31 cellular contexts compared by ENCODE assay signal in the genomic region with DNA sequence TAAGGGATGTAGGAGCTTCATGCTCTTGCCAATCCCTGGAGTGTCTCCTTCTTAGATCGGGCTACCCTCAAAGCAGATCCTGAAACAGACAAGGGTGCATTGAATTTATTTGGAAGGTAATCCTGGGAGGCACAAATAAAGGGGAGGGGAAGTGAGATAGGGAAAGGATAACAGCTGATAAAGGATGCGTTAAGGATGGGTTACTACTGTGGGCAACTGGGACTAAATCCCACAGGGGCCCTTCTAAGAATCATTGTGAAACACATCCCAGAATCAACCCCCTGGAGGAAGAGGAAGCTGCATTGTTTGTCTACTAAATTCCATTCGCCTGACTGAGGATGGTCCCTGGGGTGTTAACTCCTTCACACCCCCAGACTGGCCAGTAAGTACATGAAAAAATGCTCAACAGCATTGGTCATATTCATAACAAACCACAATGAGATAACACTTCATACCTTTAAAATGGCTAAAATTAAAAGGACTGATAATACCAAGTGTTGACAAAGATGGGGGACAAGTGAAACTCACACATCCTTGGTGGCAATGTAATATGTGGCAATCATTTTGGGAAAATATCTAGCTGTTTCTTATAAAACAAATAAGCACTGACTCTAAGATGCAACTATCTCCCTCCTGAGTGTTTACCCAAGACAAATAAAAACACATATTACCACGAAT. TPM values are rescaled to one million over a fixed set of nuclear protein-coding genes. Genes with fewer than 3 reads are reported as not detected.
DNase-seq lines count a peak whose midpoint lies in the region; ATAC-seq, FAIRE-seq and TF ChIP-seq lines count a peak whose summit lies in the region.
"Had no signal": no experiment of that assay in that cellular context is flagged by ENCODE, and none has a peak within 500 bp of the region (broad histone marks: within the 10 kb centered on the region; RNA-seq: fewer than 3 reads in every experiment).

No MANE protein-coding gene starts in this region.

- H3K4me1 ChIP-seq in HepG2 (ENCODE audit: insufficient read depth, low read length) = no peaks in the 10 kb centered on the region
- no peaks in the 10 kb centered on the region for H3K4me1 ChIP-seq in right lobe of liver
- H3K4me1 ChIP-seq in RWPE2 (ENCODE audit: insufficient read depth, poor library complexity, severe bottlenecking) = no peaks in the 10 kb centered on the region
- H3K4me1 ChIP-seq: BE2C, parathyroid adenoma had no signal

- in situ Hi-C loops in HepG2 (cut with HindIII; ENCODE audit: extremely low pct_ligation_motif_present, low pct_unique_long_range_greater_than_20kb) = no loop called here

- no peak overlapping the region for H3K9ac ChIP-seq in HepG2 (ENCODE audit: insufficient read depth, low read depth, low read length)
- H3K9ac ChIP-seq: parathyroid adenoma had no signal

- DNase-seq in HepG2 (ENCODE audit: low spot score) = no peak
- DNase-seq in right lobe of liver = no peak
- DNase-seq in RWPE2 (ENCODE audit: low spot score) = no peak
- peak; percentile 29 for DNase-seq in fibroblast of gingiva (ENCODE audit: low read depth)
- no peak for DNase-seq in omental fat pad (ENCODE audit: low spot score)
- no peak for DNase-seq in GM12892 (ENCODE audit: insufficient read length)
- no peak for DNase-seq in AG08395 (ENCODE audit: low spot score)
- DNase-seq: activated CD4-positive, alpha-beta T cell treated with anti-CD3 and anti-CD28 coated beads, Interleukin-2, amount 50 U/mL, for 1 hour; activated CD4-positive, CD25-positive, alpha-beta regulatory T cell; activated effector memory CD4-positive, alpha-beta T cell treated with anti-CD3 and anti-CD28 coated beads, Interleukin-2, amount 50 U/mL, for 16 hours; activated naive CD8-positive, alpha-beta T cell treated with anti-CD3 and anti-CD28 coated beads, Interleukin-2, amount 10 ng/mL, durations not matched to agents 7 days and 5 days; activated T-cell treated with anti-CD3 and anti-CD28 coated beads, Interleukin-2, amount 50 U/mL, for 24 hours; BE2C; CD8-positive, alpha-beta T cell; cerebellar nuclear complex; dorsolateral prefrontal cortex; hypothalamus; NCI-H1417; NCI-H2029; NCI-H524 treated with DMSO at 0.1 percent for 48 hours; OCI-M1; retina; Right ventricle myocardium superior; stimulated activated naive CD8-positive, alpha-beta T cell treated with anti-CD3 and anti-CD28 coated beads, Interleukin-15, Interleukin-2, amounts not matched to agents 100 U/mL and 50 U/mL, for 24 hours had no signal

- TF ChIP-seq RAD21 in HepG2 (CRISPR knock-in tag; IDR thresholded peaks at IDR 0.05) = no peak

- FAIRE-seq in HepG2 (lab: Jason Lieb, UNC) (no peak), GM12892 (lab: Jason Lieb, UNC) (no peak)
- FAIRE-seq: A204.1, GM12891 had no signal

- CTCF ChIA-PET in HepG2 (lab: Yijun Ruan, JAX; ENCODE audit: low intra/inter-chr PET ratio, low total read pairs) = no interaction called here

- no peak overlapping the region for H3K4me2 ChIP-seq in HepG2 (ENCODE audit: low read depth, low read length)
- H3K4me2 ChIP-seq: smooth muscle cell had no signal

- no peak overlapping the region for H3K4me3 ChIP-seq in HepG2 (replicated peaks in 1 of 3; ENCODE audit: insufficient read depth in 1 of 3, low read depth in 2 of 3, low read length in 3 of 3)
- no peak overlapping the region for H3K4me3 ChIP-seq in right lobe of liver
- H3K4me3 ChIP-seq in RWPE2 (ENCODE audit: severe bottlenecking) = no peak overlapping the region
- H3K4me3 ChIP-seq: dorsolateral prefrontal cortex, smooth muscle cell had no signal

- POLR2A ChIA-PET in HepG2 (lab: Yijun Ruan, JAX) = no interaction called here

- TF ChIP-seq EP300 in HepG2 (IDR thresholded peaks at IDR 0.05; ENCODE audit: low read depth in 2 of 2, low read length in 2 of 2) (no peak), HepG2 (CRISPR knock-in tag; IDR thresholded peaks at IDR 0.05; ENCODE audit: borderline replicate concordance) (no peak)

- TF ChIP-seq POLR2A in HepG2 (IDR thresholded peaks at IDR 0.05; ENCODE audit: insufficient read depth in 1 of 2, low read depth in 2 of 2, low read length in 2 of 2) (no peak), right lobe of liver (IDR thresholded peaks at IDR 0.05) (no peak), GM12892 (IDR thresholded peaks at IDR 0.05; ENCODE audit: low read depth, low read length) (no peak)

- H3K27ac ChIP-seq in HepG2 (ENCODE audit: extremely low read length, insufficient read depth, low read length) = no peak overlapping the region
- H3K27ac ChIP-seq in right lobe of liver = no peak overlapping the region
- H3K27ac ChIP-seq in RWPE2 (ENCODE audit: poor library complexity, severe bottlenecking) = no peak overlapping the region
- H3K27ac ChIP-seq: parathyroid adenoma had no signal

- TF ChIP-seq CTCF in HepG2 (CRISPR knock-in tag; IDR thresholded peaks at IDR 0.05) (no peak), right lobe of liver (IDR thresholded peaks at IDR 0.05) (no peak), RWPE2 (IDR thresholded peaks at IDR 0.05; ENCODE audit: poor library complexity, severe bottlenecking) (no peak), omental fat pad (IDR thresholded peaks at IDR 0.05) (no peak)

- intact Hi-C loops in HepG2 (cut with micrococcal nuclease; ENCODE audit: unreplicated experiment) = no loop called here
- intact Hi-C loops in right lobe of liver (cut with DNase I) = no loop called here

- H3K27me3 ChIP-seq in HepG2 (ENCODE audit: control insufficient read depth in 1 of 2, insufficient read depth in 2 of 2, low read length in 2 of 2) (no peaks in the 10 kb centered on the region), right lobe of liver (no peaks in the 10 kb centered on the region), RWPE2 (ENCODE audit: insufficient read depth, poor library complexity, severe bottlenecking) (no peaks in the 10 kb centered on the region)
- H3K27me3 ChIP-seq: BE2C had no signal

- H4K20me1 ChIP-seq in HepG2 (ENCODE audit: insufficient read depth, low read length) = no peaks in the 10 kb centered on the region

- H3K36me3 ChIP-seq in HepG2 (replicated peaks in 1 of 2; ENCODE audit: control insufficient read depth in 1 of 2, insufficient read depth in 2 of 2, low read length in 2 of 2) = no peaks in the 10 kb centered on the region
- no peaks in the 10 kb centered on the region for H3K36me3 ChIP-seq in right lobe of liver
- H3K36me3 ChIP-seq in RWPE2 (ENCODE audit: low read depth) = no peaks in the 10 kb centered on the region
- H3K36me3 ChIP-seq: BE2C had no signal

- no peak for ATAC-seq in HepG2
- ATAC-seq in right lobe of liver = no peak
- peak; percentile 67 for ATAC-seq in RWPE2 (ENCODE audit: low read depth)
- ATAC-seq in omental fat pad (ENCODE audit: low FRiP score) = no peak
- no peak for ATAC-seq in HG03378 (IDR thresholded peaks at IDR 0.05; ENCODE audit: unreplicated experiment)
- ATAC-seq: CD8-positive, alpha-beta T cell; HCT116; SK-N-SH treated with all-trans-retinoic acid at 6 μM for 48 hours; stimulated activated naive CD8-positive, alpha-beta T cell treated with anti-CD3 and anti-CD28 coated beads, Interleukin-15, Interleukin-2, amounts not matched to agents 100 U/mL and 50 U/mL, for 24 hours had no signal

- no TSS peak for BruUV-seq in HepG2 (replicated peaks; lab: Mats Ljungman, UMichigan)

- WGBS in HepG2 (ENCODE audit: low lambda C conversion rate) = 3% methylated on average over 4 of the region's 4 CpGs
- WGBS in right lobe of liver (ENCODE audit: insufficient coverage, low coverage, low lambda C conversion rate, missing lambda C conversion rate) = 19% methylated on average over 4 of the region's 4 CpGs

- H3K9me3 ChIP-seq in HepG2 (ENCODE audit: low read length) (peaks cover 16% of the 10 kb centered on the region), right lobe of liver (no peaks in the 10 kb centered on the region), RWPE2 (ENCODE audit: severe bottlenecking) (no peaks in the 10 kb centered on the region)
- H3K9me3 ChIP-seq: BE2C had no signal

- H2AFZ ChIP-seq in HepG2 (ENCODE audit: low read length) = no peak overlapping the region
- H2AFZ ChIP-seq: parathyroid adenoma had no signal

- no peaks in the 10 kb centered on the region for H3K79me2 ChIP-seq in HepG2 (ENCODE audit: insufficient read depth, low read length)
- H3K79me2 ChIP-seq: parathyroid adenoma had no signal

RNA-seq across cellular contexts. Expression of a gene that starts 37.0 kb away (rescaled TPM):
- total RNA-seq in HepG2 (2016; rRNA removed; fragmentation: Illumina TruSeq; extraction: Trizol) = not detected in 2 replicates
- not detected in 2 replicates for total RNA-seq in HepG2 (2016; cell fraction: cytosol; rRNA removed; fragmentation: Illumina TruSeq; extraction: Trizol; ENCODE audit: low read depth)
- not detected in 2 replicates for total RNA-seq in HepG2 (2016; cell fraction: insoluble cytoplasmic fraction; rRNA removed; fragmentation: Illumina TruSeq; extraction: Trizol)
- not detected in 2 replicates for total RNA-seq in HepG2 (2016; cell fraction: membrane; rRNA removed; fragmentation: Illumina TruSeq; extraction: Trizol)
- total RNA-seq in HepG2 (2016; cell fraction: nucleus; rRNA removed; fragmentation: Illumina TruSeq; extraction: Trizol) = not detected in 2 replicates
- not detected in 2 replicates for polyA plus RNA-seq in HepG2 (2011; rRNA removed)
- 0.03 TPM in 1 of 2 replicates, not detected in the other for polyA plus RNA-seq in HepG2 (2011; cell fraction: cytosol; rRNA removed)
- polyA plus RNA-seq in HepG2 (2011; cell fraction: nucleus; rRNA removed) = not detected in 2 replicates
- not detected in 2 replicates for polyA plus RNA-seq in HepG2 (2012)
- not detected in 2 replicates for polyA plus RNA-seq in HepG2 (2016; cell fraction: cytosol; fragmentation: Illumina TruSeq; extraction: Trizol; ENCODE audit: low read depth)
- polyA plus RNA-seq in HepG2 (2016; cell fraction: insoluble cytoplasmic fraction; fragmentation: Illumina TruSeq; extraction: Trizol; ENCODE audit: low read depth) = not detected in 2 replicates
- not detected in 2 replicates for polyA plus RNA-seq in HepG2 (2016; cell fraction: membrane; fragmentation: Illumina TruSeq; extraction: Trizol; ENCODE audit: low read depth)
- polyA plus RNA-seq in HepG2 (2016; cell fraction: nucleus; fragmentation: Illumina TruSeq; extraction: Trizol; ENCODE audit: insufficient read depth, low read depth) = not detected in 2 replicates
- polyA minus RNA-seq in HepG2 (2011; rRNA and poly(A)+ RNA removed; ENCODE audit: low replicate concordance) = not detected in 2 replicates
- polyA minus RNA-seq in HepG2 (2011; cell fraction: cytosol; rRNA and poly(A)+ RNA removed) = not detected in 2 replicates
- not detected in 2 replicates for polyA minus RNA-seq in HepG2 (2011; cell fraction: nucleus; rRNA and poly(A)+ RNA removed)
- total RNA-seq in right lobe of liver = 1 to 10 TPM; 1.5 to 8.2 (median 4.2) TPM
- 10 to 100 TPM; 20.7 to 28.1 (median 23.1) TPM for total RNA-seq in omental fat pad
- polyA plus RNA-seq in GM12892 (2012; ENCODE audit: missing spikeins) = 8.0 TPM
- total RNA-seq: CD8-positive, alpha-beta T cell had no signal
